Comparison of ENCODE assay signal across 10 cellular contexts in genomic region chr2:175030380-175031271, GRCh38. TPM values are rescaled to one million over a fixed set of nuclear protein-coding genes. Genes with fewer than 3 reads are reported as not detected.
A peak's percentile ranks its signal among the peaks of the same experiment; 100 is the strongest.
DNase-seq lines count a peak whose midpoint lies in the region; TF ChIP-seq lines count a peak whose summit lies in the region.
"Had no signal": no experiment of that assay in that cellular context is flagged by ENCODE, and none has a peak within 500 bp of the region (broad histone marks: within the 10 kb centered on the region; RNA-seq: fewer than 3 reads in every experiment).

No MANE protein-coding gene starts in this region.

- no peaks in the 10 kb centered on the region for H3K9me3 ChIP-seq in HAP-1
- H3K9me3 ChIP-seq: Peyer's patch had no signal

- H3K27me3 ChIP-seq in HAP-1 (ENCODE audit: low read depth): no peaks in the 10 kb centered on the region
- H3K27me3 ChIP-seq: Peyer's patch had no signal

- H3K4me1 ChIP-seq in HAP-1: peaks cover 8% of the 10 kb centered on the region
- H3K4me1 ChIP-seq: Peyer's patch had no signal

- DNase-seq in Caki2 (ENCODE audit: low read depth) (peak; percentile 42), HAP-1 (ENCODE audit: low spot score in 2 of 2) (peak; percentile 27 to 63), NCI-H526 treated with DMSO at 0.1 percent for 48 hours (lab: John Stamatoyannopoulos, UW) (peak; percentile 11), cerebellar cortex (ENCODE audit: low spot score) (peak; percentile 49), myocyte (ENCODE audit: low read depth) (peak; percentile 79), GM20000 (ENCODE audit: low spot score) (no peak), inferior parietal cortex (ENCODE audit: extremely low spot score) (no peak), cerebellum (ENCODE audit: low spot score) (no peak)

- in situ Hi-C loops in Caki2 (cut with HindIII; ENCODE audit: low pct_unique_long_range_greater_than_20kb, low sequenced_read_pairs): no loop called here
- in situ Hi-C loops in HAP-1 (cut with MboI; ENCODE audit: low sequenced_read_pairs): loop anchor here (25.0 kb wide), 2 partner anchors 257 to 1057 kb away; partner anchors contain the start of genes EVX2, HOXD12 and HOXD13

- no peaks in the 10 kb centered on the region for H3K36me3 ChIP-seq in HAP-1 (replicated peaks)
- H3K36me3 ChIP-seq: Peyer's patch had no signal

- no peak overlapping the region for H3K4me3 ChIP-seq in HAP-1
- H3K4me3 ChIP-seq: lung, Peyer's patch had no signal

- no peak for TF ChIP-seq CTCF in GM20000 (IDR thresholded peaks at IDR 0.05; ENCODE audit: extremely low read depth, missing control alignments)

RNA-seq across cellular contexts. Expression of gene CHN1, which starts 25.4 kb away (rescaled TPM):
- total RNA-seq in Caki2 (2014; rRNA removed; shearing (Covaris generic); ENCODE audit: low replicate concordance): 8.8 and 52.7 TPM in 2 replicates
- total RNA-seq in myocyte: 42.9 and 43.0 TPM in 2 replicates
- polyA plus RNA-seq in myocyte (2012): 56.1 TPM
- total RNA-seq in cerebellum: 37.3 TPM

Comparison
In these comparisons a context has a peak if more than half of its experiments do, and no peak if none do; other contexts are left out.
1. DNase-seq: peak in Caki2 (single experiment), HAP-1 (2 of 2), NCI-H526 treated with DMSO at 0.1 percent for 48 hours (single experiment), cerebellar cortex (single experiment) and myocyte (single experiment); none in GM20000 (single experiment), inferior parietal cortex (single experiment) and cerebellum (single experiment).